8 cellular contexts compared by ENCODE assay signal in the genomic region with DNA sequence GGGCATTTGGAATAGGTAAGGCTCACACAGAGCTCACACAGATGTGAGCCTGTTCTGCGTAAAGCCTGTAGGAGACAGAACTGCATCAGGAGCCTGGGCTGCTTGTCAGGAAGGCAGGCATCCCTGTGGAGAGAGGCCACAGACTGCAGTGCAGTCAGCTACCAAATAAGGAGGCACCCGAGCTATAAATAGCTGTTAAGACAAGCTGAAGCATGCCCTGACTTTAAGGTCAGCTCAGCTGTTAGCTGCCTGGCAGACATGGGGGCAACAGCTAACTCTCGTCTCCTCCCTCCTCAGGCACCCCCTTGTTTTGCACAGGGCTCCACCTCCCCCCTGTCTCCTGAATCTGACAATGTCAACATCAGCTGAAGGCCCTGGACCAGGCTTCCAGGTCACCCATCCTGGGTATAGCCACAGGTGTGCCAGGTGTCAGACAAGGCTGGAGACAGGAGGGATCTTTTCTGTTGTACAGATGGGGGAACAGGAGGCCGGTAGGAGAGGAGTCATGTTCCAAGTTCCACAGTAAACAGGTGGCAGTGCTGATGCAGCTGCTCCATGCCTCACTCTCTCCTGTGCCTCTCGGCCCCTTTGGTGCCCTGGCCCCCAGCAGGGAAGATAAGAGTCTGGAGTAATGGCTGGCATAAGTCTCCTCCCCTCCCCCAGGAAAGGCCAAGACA. TPM values are rescaled to one million over a fixed set of nuclear protein-coding genes. Genes with fewer than 3 reads are reported as not detected.
DNase-seq lines count a peak whose midpoint lies in the region; ATAC-seq and TF ChIP-seq lines count a peak whose summit lies in the region.

No MANE protein-coding gene starts in this region.

- H2AK5ac ChIP-seq in trophoblast cell (ENCODE audit: low read length) = peak overlapping the region; percentile 51

- H3K4me3 Mint-ChIP-seq in T-helper 2 cell treated with Interferon-gamma antibody and Interleukin-4, amounts not matched to agents 5 μg/mL and 100 μg/mL, for 36 hours = no peak overlapping the region

- no peaks in the 10 kb centered on the region for H3K9me3 Mint-ChIP-seq in T-helper 2 cell treated with Interferon-gamma antibody and Interleukin-4, amounts not matched to agents 5 μg/mL and 100 μg/mL, for 36 hours

- H3K79me2 ChIP-seq in trophoblast cell (ENCODE audit: control insufficient read depth, insufficient read depth, low read length, poor library complexity) = no peaks in the 10 kb centered on the region

- peak overlapping the region; percentile 67 for H2BK12ac ChIP-seq in trophoblast cell (ENCODE audit: low read length)

- H2BK120ac ChIP-seq in trophoblast cell (ENCODE audit: insufficient read depth, low read length, poor library complexity) = peak overlapping the region; percentile 41

- peak overlapping the region; percentile 23 for H2AFZ ChIP-seq in trophoblast cell (ENCODE audit: insufficient read depth, low read length, poor library complexity)

- no peaks in the 10 kb centered on the region for H3K36me3 ChIP-seq in trophoblast cell (ENCODE audit: control insufficient read depth in 1 of 2, insufficient read depth in 2 of 2, low read length in 2 of 2)

- H3K9ac ChIP-seq in trophoblast cell (ENCODE audit: low read length) = no peak overlapping the region

- no peak for TF ChIP-seq POLR2A in erythroblast (IDR thresholded peaks at IDR 0.05; ENCODE audit: low read length)

- no peak overlapping the region for H3K23ac ChIP-seq in trophoblast cell (ENCODE audit: low read length)

- no peaks in the 10 kb centered on the region for H3K36me3 Mint-ChIP-seq in T-helper 2 cell treated with Interferon-gamma antibody and Interleukin-4, amounts not matched to agents 5 μg/mL and 100 μg/mL, for 36 hours (ENCODE audit: low read depth)

- no peak overlapping the region for H3K4ac ChIP-seq in trophoblast cell (ENCODE audit: low read depth, low read length)

- H3K27ac ChIP-seq in trophoblast cell (ENCODE audit: low read depth, low read length) = peak overlapping the region; percentile 3

- H3K4me2 ChIP-seq in trophoblast cell (ENCODE audit: low read length) = peak overlapping the region; percentile 35

- peaks cover 6 to 11% of the 10 kb centered on the region in 2 experiments for H3K4me1 ChIP-seq in trophoblast cell (ENCODE audit: control insufficient read depth in 1 of 2, insufficient read depth in 2 of 2, low read length in 2 of 2)

- peaks cover 3% of the 10 kb centered on the region for H3K27me3 Mint-ChIP-seq in T-helper 2 cell treated with Interferon-gamma antibody and Interleukin-4, amounts not matched to agents 5 μg/mL and 100 μg/mL, for 36 hours (ENCODE audit: low read depth)

- H4K91ac ChIP-seq in trophoblast cell (ENCODE audit: low read depth, low read length) = peak overlapping the region; percentile 45

- H3K4me3 ChIP-seq in trophoblast cell (ENCODE audit: low read depth, low read length) = no peak overlapping the region

- no peak overlapping the region for H3K14ac ChIP-seq in trophoblast cell (ENCODE audit: low read length)

- ATAC-seq in left lobe of liver = no peak
- no peak for ATAC-seq in GM19035 (IDR thresholded peaks at IDR 0.05; ENCODE audit: unreplicated experiment)

- H3K27me3 ChIP-seq in trophoblast cell (ENCODE audit: insufficient read depth, low read length) = no peaks in the 10 kb centered on the region

- no peaks in the 10 kb centered on the region for H3K9me3 ChIP-seq in trophoblast cell (ENCODE audit: insufficient read depth, low read depth, low read length)

- DNase-seq in GM04503 (ENCODE audit: low read depth) = peak; percentile 22
- peak; percentile 92 for DNase-seq in NCI-H2227 (lab: John Stamatoyannopoulos, UW; ENCODE audit: unreplicated experiment)
- DNase-seq in erythroblast (lab: John Stamatoyannopoulos, UW) = peak; percentile 60 to 63
- DNase-seq in trophoblast cell = no peak
- DNase-seq in T-helper 2 cell treated with Interferon-gamma antibody and Interleukin-4, amounts not matched to agents 5 μg/mL and 100 μg/mL, for 36 hours (ENCODE audit: low spot score) = no peak
- no peak for DNase-seq in left lobe of liver (ENCODE audit: low spot score)
- no peak for DNase-seq in activated gamma-delta T cell treated with Interleukin-2 at 50 U/mL for 16 hours

- H3K27ac Mint-ChIP-seq in T-helper 2 cell treated with Interferon-gamma antibody and Interleukin-4, amounts not matched to agents 5 μg/mL and 100 μg/mL, for 36 hours = no peak overlapping the region

- peak overlapping the region; percentile 17 for H4K12ac ChIP-seq in trophoblast cell (ENCODE audit: low read depth, low read length)

- peak overlapping the region; percentile 38 for H3K18ac ChIP-seq in trophoblast cell (ENCODE audit: low read length)

- peak overlapping the region; percentile 17 for H2BK5ac ChIP-seq in trophoblast cell (ENCODE audit: low read depth, low read length, poor library complexity)

- no peaks in the 10 kb centered on the region for H3K4me1 Mint-ChIP-seq in T-helper 2 cell treated with Interferon-gamma antibody and Interleukin-4, amounts not matched to agents 5 μg/mL and 100 μg/mL, for 36 hours (ENCODE audit: low read depth)

- H4K8ac ChIP-seq in trophoblast cell (ENCODE audit: low read depth, low read length) = no peak overlapping the region

- WGBS in trophoblast cell (ENCODE audit: extremely low coverage, insufficient coverage, insufficient read length) = no CpG with 5 or more reads among the region's 5 CpGs

- peaks cover 4% of the 10 kb centered on the region for H3K79me1 ChIP-seq in trophoblast cell (ENCODE audit: low read length)

RNA-seq across cellular contexts. Expression of a gene that starts 27.6 kb away (rescaled TPM):
- 81.4 and 82.5 TPM in 2 replicates for polyA plus RNA-seq in trophoblast cell (2013)
- 39.6 TPM for total RNA-seq in left lobe of liver

Comparison
In these comparisons a context has a peak if more than half of its experiments do, and no peak if none do; other contexts are left out.
1. DNase-seq: peak in GM04503 (single experiment), NCI-H2227 (single experiment) and erythroblast (2 of 2); none in trophoblast cell (0 of 2), T-helper 2 cell treated with Interferon-gamma antibody and Interleukin-4, amounts not matched to agents 5 μg/mL and 100 μg/mL, for 36 hours (single experiment), left lobe of liver (single experiment) and activated gamma-delta T cell treated with Interleukin-2 at 50 U/mL for 16 hours (single experiment).